ENCODE assay signal across 7 cellular contexts in the genomic region with DNA sequence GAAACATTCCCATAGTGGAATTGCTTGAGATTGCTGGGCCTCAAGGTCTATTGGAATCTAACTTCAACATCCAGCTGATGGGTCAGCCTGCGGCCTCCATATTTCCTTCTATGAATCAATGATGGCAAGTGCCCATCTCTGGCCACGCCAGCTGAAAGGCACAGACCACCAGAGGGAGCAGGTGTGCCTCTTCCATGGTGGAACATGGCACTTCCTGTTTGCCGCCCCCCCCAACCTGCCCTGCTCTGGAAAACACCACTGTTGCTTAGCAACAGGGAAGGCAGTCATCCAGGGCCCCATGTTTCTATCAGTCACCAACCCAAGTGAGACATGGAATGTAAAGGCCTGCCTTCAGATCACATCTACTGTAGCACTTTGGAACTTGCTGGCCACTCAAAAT. TPM values are rescaled to one million over a fixed set of nuclear protein-coding genes. Genes with fewer than 3 reads are reported as not detected.
DNase-seq lines count a peak whose midpoint lies in the region; ATAC-seq, FAIRE-seq and TF ChIP-seq lines count a peak whose summit lies in the region.

No MANE protein-coding gene starts in this region.

- CTCF ChIA-PET in OCI-LY7 (lab: Charles Lee; ENCODE audit: unreplicated experiment), result no interaction called here

- H3K9me2 ChIP-seq in OCI-LY7 (ENCODE audit: insufficient read depth, low read length), result no peaks in the 10 kb centered on the region

- no peak overlapping the region for H2AFZ ChIP-seq in OCI-LY7 (ENCODE audit: low read length)

- peak; percentile 61 for TF ChIP-seq CTCF in OCI-LY7 (conservative IDR thresholded peaks at IDR 0.05; ENCODE audit: low read length)
- peak in 10 of 12 donors; percentile 5 to 50 (median 27) for TF ChIP-seq CTCF in heart left ventricle (IDR thresholded peaks at IDR 0.05)
- TF ChIP-seq CTCF in prostate gland (IDR thresholded peaks at IDR 0.05), result peak in 3 of 4 experiments; percentile 37 to 55 (median 50)

- POLR2A ChIA-PET in OCI-LY7 (lab: Charles Lee), result no interaction called here

- H3K9me3 ChIP-seq in OCI-LY7 (ENCODE audit: low read length), result no peaks in the 10 kb centered on the region
- H3K9me3 ChIP-seq in heart left ventricle, result no peaks in the 10 kb centered on the region
- H3K9me3 ChIP-seq in prostate gland, result no peaks in the 10 kb centered on the region

- FAIRE-seq in GM12891 (lab: Jason Lieb, UNC), result peak; percentile 28

- no peaks in the 10 kb centered on the region for H3K4me1 ChIP-seq in OCI-LY7 (ENCODE audit: insufficient read depth, low read length, poor library complexity, severe bottlenecking)
- H3K4me1 ChIP-seq in heart left ventricle, result no peaks in the 10 kb centered on the region
- H3K4me1 ChIP-seq in prostate gland (replicated peaks), result no peaks in the 10 kb centered on the region

- H3K27me3 ChIP-seq in heart left ventricle (peaks cover 0 to 23% (median 0%) of the 10 kb centered on the region in 9 donors), prostate gland (replicated peaks; ENCODE audit: insufficient read depth) (no peaks in the 10 kb centered on the region)

- no peak for TF ChIP-seq EP300 in Ishikawa (IDR thresholded peaks at IDR 0.05; ENCODE audit: borderline replicate concordance)

- H3K36me3 Mint-ChIP-seq in activated T-helper 17 cell treated with anti-CD3 and anti-CD28 coated beads, Interleukin-2, amount 50 U/mL, for 72 hours (ENCODE audit: low read depth), result no peaks in the 10 kb centered on the region

- H3K4me3 ChIP-seq in OCI-LY7 (ENCODE audit: low read depth, low read length, poor library complexity, severe bottlenecking) (no peak overlapping the region), heart left ventricle (no peak overlapping the region), prostate gland (no peak overlapping the region)

- H3K27ac Mint-ChIP-seq in activated T-helper 17 cell treated with anti-CD3 and anti-CD28 coated beads, Interleukin-2, amount 50 U/mL, for 72 hours, result no peak overlapping the region

- TF ChIP-seq POLR2A in GM12891 (IDR thresholded peaks at IDR 0.05; ENCODE audit: low read depth, low read length) (no peak), heart left ventricle (IDR thresholded peaks at IDR 0.05) (no peak), prostate gland (IDR thresholded peaks at IDR 0.05) (no peak)

- H3K27ac ChIP-seq in OCI-LY7 (ENCODE audit: low read depth, low read length, poor library complexity, severe bottlenecking) (no peak overlapping the region), heart left ventricle (no peak overlapping the region), prostate gland (no peak overlapping the region)

- DNase-seq in GM12891 (ENCODE audit: insufficient read length, low spot score), result no peak
- DNase-seq in OCI-LY7 (ENCODE audit: low spot score), result peak; percentile 36
- peak in 4 of 5 donors; percentile 35 to 74 (median 55) for DNase-seq in heart left ventricle
- peak; percentile 36 for DNase-seq in prostate gland (ENCODE audit: low spot score)
- DNase-seq in effector CD4-positive, alpha-beta T cell, result no peak

- H3K36me3 ChIP-seq in OCI-LY7 (ENCODE audit: insufficient read depth, low read length), result no peaks in the 10 kb centered on the region
- no peaks in the 10 kb centered on the region for H3K36me3 ChIP-seq in heart left ventricle
- no peaks in the 10 kb centered on the region for H3K36me3 ChIP-seq in prostate gland

- no peaks in the 10 kb centered on the region for H3K79me2 ChIP-seq in OCI-LY7 (ENCODE audit: insufficient read depth, low read depth, low read length)

- no TSS peak for BruUV-seq in OCI-LY7 (replicated peaks; lab: Mats Ljungman, UMichigan)

- no peaks in the 10 kb centered on the region for H4K20me1 ChIP-seq in OCI-LY7 (ENCODE audit: insufficient read depth, low read length)

- H3K4me1 Mint-ChIP-seq in activated T-helper 17 cell treated with anti-CD3 and anti-CD28 coated beads, Interleukin-2, amount 50 U/mL, for 72 hours, result no peaks in the 10 kb centered on the region

- WGBS in heart left ventricle, 4 donors, result 41 to 49% (median 42%) methylated on average over 3 of the region's 3 CpGs
- whole genome bisulfite sequencing in prostate gland, result 64% methylated on average over 3 of the region's 3 CpGs

- no peaks in the 10 kb centered on the region for H3K9me3 Mint-ChIP-seq in activated T-helper 17 cell treated with anti-CD3 and anti-CD28 coated beads, Interleukin-2, amount 50 U/mL, for 72 hours

- no peak overlapping the region for H3K4me2 ChIP-seq in OCI-LY7 (ENCODE audit: low read length)

- no peak overlapping the region for H3K4me3 Mint-ChIP-seq in activated T-helper 17 cell treated with anti-CD3 and anti-CD28 coated beads, Interleukin-2, amount 50 U/mL, for 72 hours

- no peaks in the 10 kb centered on the region for H3K27me3 Mint-ChIP-seq in activated T-helper 17 cell treated with anti-CD3 and anti-CD28 coated beads, Interleukin-2, amount 50 U/mL, for 72 hours

- peak; percentile 35 for TF ChIP-seq RAD21 in Ishikawa (IDR thresholded peaks at IDR 0.05; ENCODE audit: low read depth)

- peak; percentile 56 for ATAC-seq in activated T-helper 17 cell treated with anti-CD3 and anti-CD28 coated beads, Interleukin-2, amount 50 U/mL, for 72 hours (replicated peaks)
- ATAC-seq in heart left ventricle, result peak; percentile 70 to 90 (median 84)

- intact Hi-C loops in OCI-LY7 (cut with micrococcal nuclease; ENCODE audit: unreplicated experiment) (no loop called here), heart left ventricle (cut with DNase I) (loop anchor here in 1 of 10 donors (5.0 kb wide), 1 partner anchor 37 kb away; a partner anchor contains a TSS), prostate gland (cut with DNase I) (loop anchor here (10.0 kb wide), 1 partner anchor 556 kb away; no protein-coding TSS in a partner anchor)

TF ChIP-seq in GM12891, 5 proteins besides CTCF, POLR2A, EP300 and RAD21:
- TF ChIP-seq POLR2AphosphoS5 (IDR thresholded peaks at IDR 0.05; ENCODE audit: low read depth, low read length) (no peak), PAX5 (IDR thresholded peaks at IDR 0.05; ENCODE audit: insufficient read depth, low read length, severe bottlenecking) (no peak), TAF1 (IDR thresholded peaks at IDR 0.05; ENCODE audit: low read depth, low read length) (no peak), POU2F2 (IDR thresholded peaks at IDR 0.05; ENCODE audit: low read depth, low read length) (no peak), SPI1 (IDR thresholded peaks at IDR 0.05; ENCODE audit: low read depth, low read length) (peak; percentile 58)

TF ChIP-seq in Ishikawa, 13 proteins besides CTCF, POLR2A, EP300 and RAD21:
- no peak for TF ChIP-seq CREB1 (IDR thresholded peaks at IDR 0.05; ENCODE audit: low read depth)
- TF ChIP-seq YY1 (IDR thresholded peaks at IDR 0.05; ENCODE audit: low read depth), result 0 out of 2 replicates have a peak, but pooled peaks have one; percentile 30

RNA-seq across cellular contexts. Expression of a gene that starts 11.6 kb away (rescaled TPM):
- not detected for polyA plus RNA-seq in GM12891 (2012; ENCODE audit: low read depth, missing spikeins)
- not detected in 2 replicates for total RNA-seq in OCI-LY7 (2014; rRNA removed; shearing (Covaris generic))
- total RNA-seq in OCI-LY7 (2022) (not detected in 2 replicates), heart left ventricle (not detected), prostate gland (10 to 100 TPM; 26.5 to 31.5 TPM)
- total RNA-seq in activated T-helper 17 cell treated with anti-CD3 and anti-CD28 coated beads, Interleukin-2, amount 50 U/mL, for 72 hours, result not detected
- not detected for polyA plus RNA-seq in heart left ventricle

RNA-seq across cellular contexts. Expression of a gene that starts 38.6 kb away (rescaled TPM):
- 0.68 TPM for polyA plus RNA-seq in GM12891 (2012; ENCODE audit: low read depth, missing spikeins)
- total RNA-seq in OCI-LY7 (2014; rRNA removed; shearing (Covaris generic)), result 1.2 and 1.3 TPM in 2 replicates
- total RNA-seq in OCI-LY7 (2022), result 1.8 and 2.0 TPM in 2 replicates
- total RNA-seq in activated T-helper 17 cell treated with anti-CD3 and anti-CD28 coated beads, Interleukin-2, amount 50 U/mL, for 72 hours, result 1 to 10 TPM; 1.1 to 1.5 TPM
- 1 to 10 TPM in 8 of 9 donors, under 1 TPM in 1; 0.67 to 4.3 (median 2.2) TPM for total RNA-seq in heart left ventricle
- 1 to 10 TPM; 1.1 to 2.3 TPM for polyA plus RNA-seq in heart left ventricle
- total RNA-seq in prostate gland, result 1 to 10 TPM; 2.0 to 3.5 TPM

Comparison
In these comparisons a context has a peak if more than half of its experiments do, and no peak if none do; other contexts are left out.
1. DNase-seq: peak in OCI-LY7 (single experiment), heart left ventricle (4 of 5) and prostate gland (single experiment); none in GM12891 (single experiment) and effector CD4-positive, alpha-beta T cell (single experiment).
2. RNA of a gene that starts 11.6 kb away (total RNA-seq): 26.5 to 31.5 TPM in prostate gland; not detected in OCI-LY7, not detected in activated T-helper 17 cell treated with anti-CD3 and anti-CD28 coated beads, Interleukin-2, amount 50 U/mL, for 72 hours and not detected in heart left ventricle; every median in the first group is over 10 times any median in the second.
3. Peak in every context shown above with its lines, with median percentiles within 50 percentile points of each other: CTCF ChIP-seq.